Comparison of ENCODE assay signal across 14 cellular contexts in the genomic region with DNA sequence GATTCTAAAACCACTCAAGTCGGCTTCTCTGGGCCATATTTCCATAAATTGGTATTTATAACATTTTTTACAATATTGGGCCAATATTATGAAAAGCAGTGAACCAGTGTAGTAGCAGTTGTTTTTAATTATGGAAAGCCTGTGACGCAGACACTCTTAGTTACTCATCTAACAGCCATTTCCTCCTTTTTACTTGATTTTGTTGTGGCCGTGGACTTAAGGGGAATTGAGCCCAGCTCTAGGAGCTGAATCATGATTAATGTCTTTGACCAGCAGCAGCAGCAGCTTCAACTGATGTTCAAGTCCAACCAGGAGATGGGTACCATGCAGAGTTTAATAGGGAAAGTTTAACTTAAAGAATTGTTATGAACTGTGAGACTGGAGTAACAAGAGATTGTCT. TPM values are rescaled to one million over a fixed set of nuclear protein-coding genes. Genes with fewer than 3 reads are reported as not detected.
DNase-seq lines count a peak whose midpoint lies in the region; ATAC-seq and TF ChIP-seq lines count a peak whose summit lies in the region.
"Had no signal": no experiment of that assay in that cellular context is flagged by ENCODE, and none has a peak within 500 bp of the region (broad histone marks: within the 10 kb centered on the region; RNA-seq: fewer than 3 reads in every experiment).

No MANE protein-coding gene starts in this region.

- H3K9me3 ChIP-seq in AG04450 (ENCODE audit: control insufficient read depth, insufficient read depth, low read length), result no peaks in the 10 kb centered on the region; the same call in 1 of the 2 replicates
- H3K9me3 ChIP-seq in colonic mucosa, result no peaks in the 10 kb centered on the region
- H3K9me3 ChIP-seq: BLaER1, pancreas had no signal

- DNase-seq in AG04450 (ENCODE audit: low read depth, low spot score), result peak; percentile 67
- peak; percentile 87 for DNase-seq in HT1080 (ENCODE audit: low read depth)
- DNase-seq in amniotic stem cell (lab: John Stamatoyannopoulos, UW), result peak; percentile 82
- DNase-seq in glomerular endothelial cell (ENCODE audit: extremely low read depth, low read depth, low spot score), result peak; percentile 77
- no peak for DNase-seq in colonic mucosa
- no peak for DNase-seq in activated CD4-positive, alpha-beta T cell treated with anti-CD3 and anti-CD28 coated beads, Interleukin-2, amount 50 U/mL, for 48 hours
- no peak for DNase-seq in GM10248 (ENCODE audit: extremely low spot score)
- DNase-seq: activated naive CD4-positive, alpha-beta T cell treated with anti-CD3 and anti-CD28 coated beads, Interleukin-2, amount 50 U/mL, for 16 hours; hypothalamus; NCI-H2171 treated with DMSO at 0.1 percent for 48 hours; pancreas; stimulated activated CD4-positive, alpha-beta T cell treated with anti-CD3 and anti-CD28 coated beads, Interleukin-1b, Interleukin-23, amount 100 ng/mL, for 48 hours had no signal

- no peak overlapping the region for H3K9ac ChIP-seq in colonic mucosa (ENCODE audit: low read depth in 2 of 2, low read length in 2 of 2)
- H3K9ac ChIP-seq: BLaER1 had no signal

- intact Hi-C loops in colonic mucosa (cut with DNase I), result loop anchor here (10.0 kb wide), 1 partner anchor 85 kb away; no protein-coding TSS in a partner anchor

- H3K4me3 ChIP-seq in AG04450 (ENCODE audit: low read depth, low read length) (no peak overlapping the region), colonic mucosa (no peak overlapping the region)
- H3K4me3 ChIP-seq: BLaER1, pancreas had no signal

- POLR2A ChIA-PET in AG04450 (lab: Yijun Ruan, JAX) (no interaction called here), GM10248 (lab: Yijun Ruan, JAX) (no interaction called here)

- CTCF ChIA-PET in AG04450 (lab: Charles Lee), result no interaction called here
- CTCF ChIA-PET in GM10248 (lab: Yijun Ruan, JAX), result interaction anchor here (1.2 to 1.3 kb wide), 2 partner anchors 46 to 114 kb away, joined by 3 to 5 read pairs; no protein-coding TSS in a partner anchor

- TF ChIP-seq CTCF in AG04450 (IDR thresholded peaks at IDR 0.05; ENCODE audit: low read depth, low read length), result no peak
- TF ChIP-seq CTCF in colonic mucosa (IDR thresholded peaks at IDR 0.05), result no peak
- no peak for TF ChIP-seq CTCF in GM10248 (IDR thresholded peaks at IDR 0.05; ENCODE audit: control extremely low read depth, extremely low read depth, low read depth, missing control alignments)

- no peaks in the 10 kb centered on the region for H3K27me3 ChIP-seq in AG04450 (ENCODE audit: control insufficient read depth, insufficient read depth, low read length)
- H3K27me3 ChIP-seq in colonic mucosa, result no peaks in the 10 kb centered on the region
- H3K27me3 ChIP-seq: BLaER1, pancreas had no signal

- ATAC-seq in GM21526 (IDR thresholded peaks at IDR 0.05; ENCODE audit: low FRiP score, unreplicated experiment), result no peak
- ATAC-seq: pancreas had no signal

- peaks cover 4% of the 10 kb centered on the region for H3K4me1 ChIP-seq in colonic mucosa

- H3K27ac ChIP-seq in AG04450 (ENCODE audit: low read depth, low read length) (peak overlapping the region; percentile 72), colonic mucosa (no peak overlapping the region)
- H3K27ac ChIP-seq: BLaER1, pancreas had no signal

- no peaks in the 10 kb centered on the region for H3K36me3 ChIP-seq in colonic mucosa
- H3K36me3 ChIP-seq: BLaER1, pancreas had no signal

RNA-seq across cellular contexts. Expression of gene LANCL2, which starts 4.3 kb away (rescaled TPM):
- 16.9 and 18.0 TPM in 2 replicates for polyA plus RNA-seq in AG04450 (2011; rRNA removed)
- 13.0 and 24.6 TPM in 2 replicates for polyA minus RNA-seq in AG04450 (2011; rRNA and poly(A)+ RNA removed)
- 19.6 and 28.6 TPM in 2 replicates for total RNA-seq in HT1080 (2014; rRNA removed; shearing (Covaris generic))
- polyA plus RNA-seq in HT1080 (2015; cell fraction: cytosol; rRNA removed), result 16.0 and 17.4 TPM in 2 replicates
- polyA plus RNA-seq in HT1080 (2015; cell fraction: nucleus; rRNA removed), result 14.9 and 17.4 TPM in 2 replicates
- total RNA-seq in glomerular endothelial cell, result 11.4 and 12.9 TPM in 2 replicates
- total RNA-seq in colonic mucosa, result 10 to 100 TPM; 16.2 to 17.8 TPM

Comparison
In these comparisons a context has a peak if more than half of its experiments do, and no peak if none do; other contexts are left out.
1. DNase-seq: peak in AG04450 (single experiment), HT1080 (single experiment), amniotic stem cell (single experiment) and glomerular endothelial cell (single experiment); none in colonic mucosa (single experiment), activated CD4-positive, alpha-beta T cell treated with anti-CD3 and anti-CD28 coated beads, Interleukin-2, amount 50 U/mL, for 48 hours (0 of 2) and GM10248 (single experiment).